ENCODE assay signal across 8 cellular contexts in genomic region chr19:9914315-9915207, GRCh38. TPM values are rescaled to one million over a fixed set of nuclear protein-coding genes. Genes with fewer than 3 reads are reported as not detected.
DNase-seq lines count a peak whose midpoint lies in the region; ATAC-seq and TF ChIP-seq lines count a peak whose summit lies in the region.

No MANE protein-coding gene starts in this region.

- H3K36me3 Mint-ChIP-seq in osteocyte (ENCODE audit: unreplicated experiment), result no peaks in the 10 kb centered on the region

- no peak for TF ChIP-seq POLR2A in suprapubic skin (IDR thresholded peaks at IDR 0.05)

- peaks cover 11% of the 10 kb centered on the region for H3K4me1 Mint-ChIP-seq in osteocyte (ENCODE audit: unreplicated experiment)

- H3K4me3 Mint-ChIP-seq in osteocyte (ENCODE audit: unreplicated experiment), result peak overlapping the region; percentile 71

- no peaks in the 10 kb centered on the region for H3K9me3 Mint-ChIP-seq in osteocyte (ENCODE audit: unreplicated experiment)

- peaks cover 16% of the 10 kb centered on the region for H3K27me3 ChIP-seq in suprapubic skin

- peaks cover 33% of the 10 kb centered on the region for H3K4me1 ChIP-seq in suprapubic skin

- TF ChIP-seq EP300 in suprapubic skin (IDR thresholded peaks at IDR 0.05), result no peak

- peak; percentile 96 for DNase-seq in ELF-1 (ENCODE audit: low read depth, low spot score)
- DNase-seq in HuH-7.5 (ENCODE audit: low spot score), result peak; percentile 80
- peak; percentile 68 for DNase-seq in SIG-M5 treated with dmso at 0.1 percent for 504 hours (lab: John Stamatoyannopoulos, UW; ENCODE audit: unreplicated experiment)
- DNase-seq in activated gamma-delta T cell (lab: John Stamatoyannopoulos, UW), result peak; percentile 64
- peak; percentile 62 for DNase-seq in foreskin melanocyte
- DNase-seq in osteocyte (ENCODE audit: extremely low spot score, unreplicated experiment), result peak; percentile 95
- DNase-seq in suprapubic skin (ENCODE audit: low spot score in 2 of 2), result peak in 1 of 2 donors; percentile 75

- peak overlapping the region; percentile 69 for H3K27ac Mint-ChIP-seq in osteocyte (ENCODE audit: unreplicated experiment)

- peak overlapping the region; percentile 48 for H3K27ac ChIP-seq in suprapubic skin

- peak overlapping the region; percentile 63 for H3K4me3 ChIP-seq in suprapubic skin

- H3K27me3 Mint-ChIP-seq in osteocyte (ENCODE audit: unreplicated experiment), result no peaks in the 10 kb centered on the region

- no peak for ATAC-seq in GM19395 (IDR thresholded peaks at IDR 0.05; ENCODE audit: unreplicated experiment)

- WGBS in suprapubic skin, result 5% methylated on average over 2 of the region's 65 CpGs

- no peaks in the 10 kb centered on the region for H3K36me3 ChIP-seq in suprapubic skin

- TF ChIP-seq CTCF in osteocyte (IDR thresholded peaks at IDR 0.05), result peak; percentile 76
- TF ChIP-seq CTCF in suprapubic skin (IDR thresholded peaks at IDR 0.05), result peak; percentile 15 to 78

- no peaks in the 10 kb centered on the region for H3K9me3 ChIP-seq in suprapubic skin

RNA-seq across cellular contexts. Expression of gene OLFM2, which starts 21.8 kb away (rescaled TPM):
- 208 and 236 TPM in 2 replicates for total RNA-seq in osteocyte
- 100 to 1,000 TPM in 2 of 4 donors, 10 to 100 TPM in 2; 51.5 to 114 (median 101) TPM for total RNA-seq in suprapubic skin
